19 cellular contexts compared by ENCODE assay signal in genomic region chr4:73832651-73833237, GRCh38. TPM values are rescaled to one million over a fixed set of nuclear protein-coding genes. Genes with fewer than 3 reads are reported as not detected.
A peak's percentile ranks its signal among the peaks of the same experiment; 100 is the strongest.
DNase-seq lines count a peak whose midpoint lies in the region; ATAC-seq and TF ChIP-seq lines count a peak whose summit lies in the region.
"Had no signal": no experiment of that assay in that cellular context is flagged by ENCODE, and none has a peak within 500 bp of the region (broad histone marks: within the 10 kb centered on the region; RNA-seq: fewer than 3 reads in every experiment).

No MANE protein-coding gene starts in this region.

- DNase-seq in ELR (ENCODE audit: low read depth): peak; percentile 66
- DNase-seq in NB4 (ENCODE audit: low read depth): peak; percentile 31
- DNase-seq in choroid plexus epithelial cell (ENCODE audit: low read depth): peak; percentile 46
- no peak for DNase-seq in right lobe of liver
- no peak for DNase-seq in dedifferentiated amniotic fluid mesenchymal stem cell (ENCODE audit: extremely low spot score)
- DNase-seq in activated CD4-positive, alpha-beta T cell treated with anti-CD3 and anti-CD28 coated beads, Interleukin-2, amount 10 ng/mL, durations not matched to agents 7 days and 5 days: no peak
- no peak for DNase-seq in WTC11 (ENCODE audit: low spot score)
- DNase-seq in sciatic nerve (ENCODE audit: low spot score): no peak
- DNase-seq: activated CD8-positive, alpha-beta memory T cell treated with anti-CD3 and anti-CD28 coated beads, Interleukin-2, amount 50 U/mL, for 4 hours; NCI-H2029; NCI-H526; Peyer's patch; T-cell had no signal

- H3K27ac ChIP-seq in right lobe of liver: no peak overlapping the region
- H3K27ac ChIP-seq: Peyer's patch had no signal

- no peak overlapping the region for H3K4me3 ChIP-seq in NB4 (ENCODE audit: low read depth, low read length)
- H3K4me3 ChIP-seq in choroid plexus epithelial cell (ENCODE audit: low read depth, low read length): no peak overlapping the region
- no peak overlapping the region for H3K4me3 ChIP-seq in right lobe of liver
- H3K4me3 ChIP-seq: Peyer's patch had no signal

- CTCF ChIA-PET in activated CD4-positive, alpha-beta T cell treated with anti-CD3 and anti-CD28 coated beads, Interleukin-2, amount 10 ng/mL, durations not matched to agents 7 days and 5 days (lab: Charles Lee): no interaction called here
- CTCF ChIA-PET in WTC11 (lab: Charles Lee): no interaction called here

- H3K4me1 Mint-ChIP-seq in activated CD4-positive, alpha-beta T cell treated with anti-CD3 and anti-CD28 coated beads, Interleukin-2, amount 10 ng/mL, durations not matched to agents 7 days and 5 days: no peaks in the 10 kb centered on the region
- peaks cover 9% of the 10 kb centered on the region for H3K4me1 Mint-ChIP-seq in WTC11
- H3K4me1 Mint-ChIP-seq: activated naive CD4-positive, alpha-beta T cell treated with anti-CD3 and anti-CD28 coated beads, Interleukin-2, amount 50 U/mL, for 24 hours; T-cell had no signal

- H3K4me3 Mint-ChIP-seq in activated CD4-positive, alpha-beta T cell treated with anti-CD3 and anti-CD28 coated beads, Interleukin-2, amount 10 ng/mL, durations not matched to agents 7 days and 5 days: no peak overlapping the region
- no peak overlapping the region for H3K4me3 Mint-ChIP-seq in WTC11
- H3K4me3 Mint-ChIP-seq: activated naive CD4-positive, alpha-beta T cell treated with anti-CD3 and anti-CD28 coated beads, Interleukin-2, amount 50 U/mL, for 24 hours; stimulated activated naive CD8-positive, alpha-beta T cell treated with anti-CD3 and anti-CD28 coated beads, Interleukin-15, Interleukin-2, amounts not matched to agents 100 ng/mL and 50 ng/mL, for 24 hours; T-cell had no signal

- H3K27me3 ChIP-seq in right lobe of liver: no peaks in the 10 kb centered on the region
- H3K27me3 ChIP-seq: Peyer's patch had no signal

- no peaks in the 10 kb centered on the region for H3K9me3 Mint-ChIP-seq in activated CD4-positive, alpha-beta T cell treated with anti-CD3 and anti-CD28 coated beads, Interleukin-2, amount 10 ng/mL, durations not matched to agents 7 days and 5 days
- H3K9me3 Mint-ChIP-seq in WTC11: peaks cover 8% of the 10 kb centered on the region

- H3K36me3 ChIP-seq in right lobe of liver: no peaks in the 10 kb centered on the region
- H3K36me3 ChIP-seq: Peyer's patch had no signal

- no peak for TF ChIP-seq CTCF in NB4 (IDR thresholded peaks at IDR 0.05; ENCODE audit: low read depth, low read length)
- TF ChIP-seq CTCF in choroid plexus epithelial cell (conservative IDR thresholded peaks at IDR 0.05; ENCODE audit: low read depth, low read length): no peak
- no peak for TF ChIP-seq CTCF in right lobe of liver (IDR thresholded peaks at IDR 0.05)
- no peak for TF ChIP-seq CTCF in WTC11 (IDR thresholded peaks at IDR 0.05)

- peaks cover 0 to 3% (median 0%) of the 10 kb centered on the region in 4 donors for H3K4me1 ChIP-seq in right lobe of liver

- peaks cover 9% of the 10 kb centered on the region for H3K27me3 Mint-ChIP-seq in activated CD4-positive, alpha-beta T cell treated with anti-CD3 and anti-CD28 coated beads, Interleukin-2, amount 10 ng/mL, durations not matched to agents 7 days and 5 days
- H3K27me3 Mint-ChIP-seq in WTC11 (ENCODE audit: low read depth): peaks cover 16% of the 10 kb centered on the region

- H3K9me3 ChIP-seq in right lobe of liver: no peaks in the 10 kb centered on the region

- no peaks in the 10 kb centered on the region for H3K36me3 Mint-ChIP-seq in activated CD4-positive, alpha-beta T cell treated with anti-CD3 and anti-CD28 coated beads, Interleukin-2, amount 10 ng/mL, durations not matched to agents 7 days and 5 days (ENCODE audit: low read depth)
- H3K36me3 Mint-ChIP-seq in WTC11: peaks cover 4% of the 10 kb centered on the region
- H3K36me3 Mint-ChIP-seq: activated naive CD4-positive, alpha-beta T cell treated with anti-CD3 and anti-CD28 coated beads, Interleukin-2, amount 50 U/mL, for 24 hours; T-cell had no signal

- no peak for TF ChIP-seq POLR2A in NB4 (IDR thresholded peaks at IDR 0.05; ENCODE audit: extremely low read depth, insufficient read length)
- TF ChIP-seq POLR2A in right lobe of liver (IDR thresholded peaks at IDR 0.05): no peak

- WGBS in right lobe of liver (ENCODE audit: insufficient coverage, low coverage, low lambda C conversion rate, missing lambda C conversion rate): 25% methylated on average over 1 of the region's 1 CpG

- intact Hi-C loops in right lobe of liver (cut with DNase I) (no loop called here), sciatic nerve (cut with DNase I) (no loop called here)

- peak; percentile 44 to 92 (median 72) for ATAC-seq in right lobe of liver
- ATAC-seq in WTC11: no peak
- ATAC-seq in sciatic nerve: no peak
- ATAC-seq: HCT116, T-cell had no signal

- POLR2A ChIA-PET in activated CD4-positive, alpha-beta T cell treated with anti-CD3 and anti-CD28 coated beads, Interleukin-2, amount 10 ng/mL, durations not matched to agents 7 days and 5 days (lab: Charles Lee): no interaction called here
- POLR2A ChIA-PET in WTC11 (lab: Charles Lee): no interaction called here

- no peak overlapping the region for H3K27ac Mint-ChIP-seq in activated CD4-positive, alpha-beta T cell treated with anti-CD3 and anti-CD28 coated beads, Interleukin-2, amount 10 ng/mL, durations not matched to agents 7 days and 5 days
- no peak overlapping the region for H3K27ac Mint-ChIP-seq in WTC11
- H3K27ac Mint-ChIP-seq: activated naive CD4-positive, alpha-beta T cell treated with anti-CD3 and anti-CD28 coated beads, Interleukin-2, amount 50 U/mL, for 24 hours; stimulated activated naive CD8-positive, alpha-beta T cell treated with anti-CD3 and anti-CD28 coated beads, Interleukin-15, Interleukin-2, amounts not matched to agents 100 ng/mL and 50 ng/mL, for 24 hours; T-cell had no signal

TF ChIP-seq in WTC11, 78 proteins besides CTCF, POLR2A, EP300 and RAD21:
- no peak for TF ChIP-seq HMGXB4 (CRISPR knock-in tag; IDR thresholded peaks at IDR 0.05)
TF ChIP-seq in WTC11: peak in this region for 0.

RNA-seq across cellular contexts. Expression of gene CXCL6, which starts 3.7 kb away (rescaled TPM):
- total RNA-seq in right lobe of liver (10 to 100 TPM in 2 of 6 experiments, 1 to 10 TPM in 3, under 1 TPM in 1; 0.68 to 22.7 (median 5.4) TPM), WTC11 (2021) (3.8 to 4.9 TPM (median 4.4 TPM) in 3 replicates), sciatic nerve (2.8 TPM)
- total RNA-seq in activated CD4-positive, alpha-beta T cell treated with anti-CD3 and anti-CD28 coated beads, Interleukin-2, amount 10 ng/mL, durations not matched to agents 7 days and 5 days: not detected
- total RNA-seq: T-cell had no signal

RNA-seq across cellular contexts. Expression of gene PF4V1, which starts 20.4 kb away (rescaled TPM):
- not detected for total RNA-seq in right lobe of liver
- not detected for total RNA-seq in activated CD4-positive, alpha-beta T cell treated with anti-CD3 and anti-CD28 coated beads, Interleukin-2, amount 10 ng/mL, durations not matched to agents 7 days and 5 days
- not detected in 3 replicates for total RNA-seq in WTC11 (2021)
- not detected for total RNA-seq in sciatic nerve
- total RNA-seq: cardiac septum, kidney epithelial cell, omental fat pad, Peyer's patch had no signal

RNA-seq across cellular contexts. Expression of gene CXCL1, which starts 36.4 kb away (rescaled TPM):
- 10 to 100 TPM in 2 of 6 experiments, 1 to 10 TPM in 2, under 1 TPM in 2; 0.42 to 33.1 (median 4.3) TPM for total RNA-seq in right lobe of liver
- not detected for total RNA-seq in activated CD4-positive, alpha-beta T cell treated with anti-CD3 and anti-CD28 coated beads, Interleukin-2, amount 10 ng/mL, durations not matched to agents 7 days and 5 days
- 0.85 to 1.4 TPM (median 1.4 TPM) in 3 replicates for total RNA-seq in WTC11 (2021)
- total RNA-seq in sciatic nerve: 11.6 TPM
- total RNA-seq: T-cell had no signal

Comparison
In these comparisons a context has a peak if more than half of its experiments do, and no peak if none do; other contexts are left out.
1. DNase-seq: peak in ELR (single experiment), NB4 (single experiment) and choroid plexus epithelial cell (single experiment); none in right lobe of liver (0 of 3), dedifferentiated amniotic fluid mesenchymal stem cell (single experiment), activated CD4-positive, alpha-beta T cell treated with anti-CD3 and anti-CD28 coated beads, Interleukin-2, amount 10 ng/mL, durations not matched to agents 7 days and 5 days (single experiment), WTC11 (single experiment) and sciatic nerve (single experiment).
2. ATAC-seq: peak in right lobe of liver (4 of 4); none in WTC11 (single experiment) and sciatic nerve (single experiment).